In the genomic region with DNA sequence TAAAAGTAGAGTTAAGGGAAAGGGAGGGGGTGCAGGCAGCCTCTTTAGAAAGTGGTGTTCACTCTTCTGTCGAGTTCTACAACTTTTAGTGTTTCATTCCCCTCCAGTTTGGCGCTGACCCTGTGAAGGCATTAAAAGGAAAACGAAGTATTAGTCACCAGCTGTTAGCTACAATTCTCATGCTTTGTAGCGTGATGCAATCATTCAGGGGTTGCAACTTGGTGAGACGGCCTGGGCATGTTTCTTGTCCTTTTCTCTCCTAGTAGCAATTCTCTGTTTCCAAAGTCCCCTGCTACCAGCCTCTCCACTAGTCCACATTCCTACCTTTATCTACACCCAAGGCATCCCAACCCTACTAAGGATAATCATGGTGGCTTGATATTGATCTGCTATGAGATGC, we compare ENCODE assay signal across 1 cellular context.
TF ChIP-seq lines count a peak whose summit lies in the region.

No MANE protein-coding gene starts in this region.

TF ChIP-seq in GM23338, 12 proteins besides CTCF, POLR2A, EP300 and RAD21 (continued from another document):
- TF ChIP-seq ZNF462 (CRISPR knock-in tag; IDR thresholded peaks at IDR 0.05) = no peak
- no peak for TF ChIP-seq EZH2 (IDR thresholded peaks at IDR 0.05; ENCODE audit: low read depth, unreplicated experiment)
- no peak for TF ChIP-seq JUNB (IDR thresholded peaks at IDR 0.05; ENCODE audit: unreplicated experiment)
- no peak for TF ChIP-seq STAT1 (IDR thresholded peaks at IDR 0.05; ENCODE audit: unreplicated experiment)
- TF ChIP-seq ZNF331 (CRISPR knock-in tag; IDR thresholded peaks at IDR 0.05; ENCODE audit: low read depth) = no peak
- TF ChIP-seq EZH2phosphoT487 (IDR thresholded peaks at IDR 0.05; ENCODE audit: unreplicated experiment) = no peak
- TF ChIP-seq REST (IDR thresholded peaks at IDR 0.05; ENCODE audit: unreplicated experiment) = no peak
- no peak for TF ChIP-seq NANOG (IDR thresholded peaks at IDR 0.05; ENCODE audit: borderline replicate concordance)
TF ChIP-seq in GM23338: peak in this region for 0.
